30 cellular contexts compared by ENCODE assay signal in genomic region chr2:189125195-189125594, GRCh38.
"Had no signal": no experiment of that assay in that cellular context is flagged by ENCODE, and none has a peak within 500 bp of the region (broad histone marks: within the 10 kb centered on the region; RNA-seq: fewer than 3 reads in every experiment).

No MANE protein-coding gene starts in this region.

- H3K9ac ChIP-seq: KMS-11 had no signal

- H3K4me2 ChIP-seq: KMS-11 had no signal

- H3K4me3 Mint-ChIP-seq: activated CD4-positive, alpha-beta memory T cell treated with anti-CD3 and anti-CD28 coated beads, Interleukin-2, amount 10 ng/mL, durations not matched to agents 7 days and 5 days; activated naive CD4-positive, alpha-beta T cell treated with anti-CD3 and anti-CD28 coated beads for 36 hours; activated naive CD8-positive, alpha-beta T cell treated with anti-CD3 and anti-CD28 coated beads, Interleukin-2, amount 50 U/mL, for 24 hours; activated T-cell treated with anti-CD3 and anti-CD28 coated beads, Interleukin-2, amount 50 U/mL, for 72 hours; activated T-helper 17 cell treated with anti-CD3 and anti-CD28 coated beads, Interleukin-2, amount 50 U/mL, for 72 hours; brain had no signal

- DNase-seq: activated CD4-positive, alpha-beta memory T cell treated with anti-CD3 and anti-CD28 coated beads, Interleukin-2, amount 10 ng/mL, durations not matched to agents 7 days and 5 days; activated CD4-positive, alpha-beta T cell treated with anti-CD3 and anti-CD28 coated beads for 1 hour; activated CD4-positive, alpha-beta T cell treated with anti-CD3 and anti-CD28 coated beads for 48 hours; activated CD4-positive, CD25-positive, alpha-beta regulatory T cell; activated CD8-positive, alpha-beta memory T cell treated with anti-CD3 and anti-CD28 coated beads for 24 hours; activated gamma-delta T cell treated with Interleukin-2 at 50 U/mL for 16 hours; activated naive CD4-positive, alpha-beta T cell treated with anti-CD3 and anti-CD28 coated beads for 36 hours; activated naive CD8-positive, alpha-beta T cell treated with anti-CD3 and anti-CD28 coated beads, Interleukin-2, amount 50 U/mL, for 24 hours; activated T-cell treated with anti-CD3 and anti-CD28 coated beads, Interleukin-2, amount 50 U/mL, for 1 hour; activated T-cell treated with anti-CD3 and anti-CD28 coated beads, Interleukin-2, amount 50 U/mL, for 72 hours; anterior cingulate cortex; caudate nucleus; cerebellar nuclear complex; MM.1S; MV-4-11; NCI-H1092; NCI-H1436 treated with DMSO at 0.1 percent for 48 hours; NCI-H1694 treated with DMSO at 0.1 percent for 48 hours; NCI-H2029; NCI-H345; NCI-H524 treated with DMSO at 0.1 percent for 48 hours; Right ventricle myocardium superior; T1000; WERI-Rb-1 had no signal

- ATAC-seq: activated naive CD4-positive, alpha-beta T cell treated with anti-CD3 and anti-CD28 coated beads, Interleukin-2, amount 50 U/mL, for 72 hours; activated naive CD8-positive, alpha-beta T cell treated with anti-CD3 and anti-CD28 coated beads, Interleukin-2, amount 50 U/mL, for 24 hours; activated T-cell treated with anti-CD3 and anti-CD28 coated beads, Interleukin-2, amount 50 U/mL, for 72 hours; activated T-helper 17 cell treated with anti-CD3 and anti-CD28 coated beads, Interleukin-2, amount 50 U/mL, for 72 hours had no signal

- H3K36me3 Mint-ChIP-seq: activated naive CD4-positive, alpha-beta T cell treated with anti-CD3 and anti-CD28 coated beads, Interleukin-2, amount 50 U/mL, for 72 hours; brain had no signal

- FAIRE-seq: bronchial epithelial cell had no signal

- H3K9me3 Mint-ChIP-seq: activated CD4-positive, alpha-beta memory T cell treated with anti-CD3 and anti-CD28 coated beads, Interleukin-2, amount 10 ng/mL, durations not matched to agents 7 days and 5 days; activated naive CD4-positive, alpha-beta T cell treated with anti-CD3 and anti-CD28 coated beads for 36 hours; activated naive CD4-positive, alpha-beta T cell treated with anti-CD3 and anti-CD28 coated beads, Interleukin-2, amount 50 U/mL, for 72 hours; activated naive CD8-positive, alpha-beta T cell treated with anti-CD3 and anti-CD28 coated beads, Interleukin-2, amount 50 U/mL, for 24 hours; activated T-cell treated with anti-CD3 and anti-CD28 coated beads, Interleukin-2, amount 50 U/mL, for 72 hours; activated T-helper 17 cell treated with anti-CD3 and anti-CD28 coated beads, Interleukin-2, amount 50 U/mL, for 72 hours; brain had no signal

- H3K4me1 Mint-ChIP-seq: activated CD4-positive, alpha-beta memory T cell treated with anti-CD3 and anti-CD28 coated beads, Interleukin-2, amount 10 ng/mL, durations not matched to agents 7 days and 5 days; activated T-helper 17 cell treated with anti-CD3 and anti-CD28 coated beads, Interleukin-2, amount 50 U/mL, for 72 hours had no signal

- H3K36me3 ChIP-seq: WERI-Rb-1 had no signal

- H3K27ac ChIP-seq: KMS-11, SK-N-MC, WERI-Rb-1 had no signal

- H3K27ac Mint-ChIP-seq: activated CD4-positive, alpha-beta memory T cell treated with anti-CD3 and anti-CD28 coated beads, Interleukin-2, amount 10 ng/mL, durations not matched to agents 7 days and 5 days; activated naive CD4-positive, alpha-beta T cell treated with anti-CD3 and anti-CD28 coated beads for 36 hours; activated naive CD4-positive, alpha-beta T cell treated with anti-CD3 and anti-CD28 coated beads, Interleukin-2, amount 50 U/mL, for 72 hours; activated naive CD8-positive, alpha-beta T cell treated with anti-CD3 and anti-CD28 coated beads, Interleukin-2, amount 50 U/mL, for 24 hours; activated T-cell treated with anti-CD3 and anti-CD28 coated beads, Interleukin-2, amount 50 U/mL, for 72 hours; activated T-helper 17 cell treated with anti-CD3 and anti-CD28 coated beads, Interleukin-2, amount 50 U/mL, for 72 hours; brain had no signal

- H3K27me3 Mint-ChIP-seq: brain had no signal

- H3K4me3 ChIP-seq: SK-N-MC had no signal
